In the genomic region with DNA sequence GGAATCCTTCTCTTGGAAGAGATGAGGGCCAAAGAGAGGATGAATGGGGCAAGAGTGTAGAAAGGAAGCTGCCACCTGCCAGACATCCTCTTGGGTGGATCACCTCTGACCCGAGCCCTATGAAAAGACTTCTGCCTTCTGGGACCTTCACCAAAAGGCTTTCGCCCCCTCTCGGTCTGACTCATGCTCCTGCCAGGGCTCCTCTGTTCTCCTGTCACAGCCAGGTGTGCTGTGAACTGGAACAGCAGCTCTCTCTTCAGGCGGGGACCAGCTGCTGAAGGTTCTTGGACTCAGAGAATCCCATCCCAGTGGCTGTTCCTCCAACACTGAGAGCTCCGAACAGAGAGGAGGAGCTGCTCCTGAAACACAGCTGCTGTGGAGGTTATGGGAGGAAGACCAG, we compare ENCODE assay signal across 8 cellular contexts.
DNase-seq lines count a peak whose midpoint lies in the region; ATAC-seq and TF ChIP-seq lines count a peak whose summit lies in the region.
"Not testable (repeated sequence)": the region's sequence is repeated elsewhere in the genome, so short reads cannot be mapped to it uniquely, and the experiment has no call there.

No MANE protein-coding gene starts in this region.

- H4K8ac ChIP-seq in mesendoderm (ENCODE audit: low read depth, low read length), result not testable (repeated sequence)

- H3K56ac ChIP-seq in mesendoderm (ENCODE audit: low read length), result not testable (repeated sequence)

- not testable (repeated sequence) for H3K27ac ChIP-seq in mesendoderm (ENCODE audit: low read depth, low read length)

- not testable (repeated sequence) for DNase-seq in GM10266 (ENCODE audit: extremely low spot score)
- DNase-seq in H7, result peak; percentile 37
- peak; percentile 90 for DNase-seq in RPMI8226
- DNase-seq in mesendoderm, result peak; percentile 36

- not testable (repeated sequence) for H3K27me3 ChIP-seq in H7 (ENCODE audit: control insufficient read depth, insufficient read depth, low read length); mesendoderm (ENCODE audit: insufficient read depth, low read length, poor library complexity)

- H3K9ac ChIP-seq in mesendoderm (ENCODE audit: low read length), result not testable (repeated sequence)

- H2BK120ac ChIP-seq in mesendoderm (ENCODE audit: low read depth, low read length), result not testable (repeated sequence)

- not testable (repeated sequence) for H3K4me3 ChIP-seq in H7 (ENCODE audit: insufficient read depth, low read depth, low read length); mesendoderm (ENCODE audit: low read length)

- no CpG with 5 or more reads among the region's 5 CpGs for WGBS in mesendoderm (ENCODE audit: extremely low coverage, insufficient coverage, low lambda C conversion rate)

- ATAC-seq in GM18867 (IDR thresholded peaks at IDR 0.05; ENCODE audit: unreplicated experiment), result peak; percentile 63
- peak; percentile 74 for ATAC-seq in GM19467 (IDR thresholded peaks at IDR 0.05; ENCODE audit: unreplicated experiment)
- peak; percentile 70 for ATAC-seq in HG03045 (IDR thresholded peaks at IDR 0.05; ENCODE audit: unreplicated experiment)
- peak; percentile 61 for ATAC-seq in HG03521 (IDR thresholded peaks at IDR 0.05; ENCODE audit: unreplicated experiment)

- not testable (repeated sequence) for H4K5ac ChIP-seq in mesendoderm (ENCODE audit: low read length)

- not testable (repeated sequence) for H3K4ac ChIP-seq in mesendoderm (ENCODE audit: low read depth, low read length)

- not testable (repeated sequence) for H3K23ac ChIP-seq in mesendoderm (ENCODE audit: low read length)

- TF ChIP-seq CTCF in GM10266 (IDR thresholded peaks at IDR 0.05; ENCODE audit: control insufficient read depth, insufficient read depth, low read depth, missing control alignments), result peak; percentile 12

- H3K79me1 ChIP-seq in mesendoderm (ENCODE audit: low read length), result not testable (repeated sequence)

- H2BK5ac ChIP-seq in mesendoderm (ENCODE audit: low read length), result not testable (repeated sequence)

- H3K18ac ChIP-seq in mesendoderm (ENCODE audit: low read length), result not testable (repeated sequence)

- not testable (repeated sequence) for H2AK5ac ChIP-seq in mesendoderm (ENCODE audit: low read length)

- H3K4me1 ChIP-seq in mesendoderm (ENCODE audit: control insufficient read depth, low read depth, low read length), result not testable (repeated sequence)

- H3K4me2 ChIP-seq in mesendoderm (ENCODE audit: low read length), result not testable (repeated sequence)

- not testable (repeated sequence) for H2BK15ac ChIP-seq in mesendoderm (replicated peaks; ENCODE audit: low read depth)

- H3K79me2 ChIP-seq in mesendoderm (ENCODE audit: control insufficient read depth, insufficient read depth, low read length), result not testable (repeated sequence)

- H3K36me3 ChIP-seq in H7 (replicated peaks; ENCODE audit: control insufficient read depth, insufficient read depth, low read length); mesendoderm (ENCODE audit: control insufficient read depth, insufficient read depth, low read length): not testable (repeated sequence)
